16 cellular contexts compared by ENCODE assay signal in genomic region chr13:35489050-35489449, GRCh38. TPM values are rescaled to one million over a fixed set of nuclear protein-coding genes. Genes with fewer than 3 reads are reported as not detected.
"Had no signal": no experiment of that assay in that cellular context is flagged by ENCODE, and none has a peak within 500 bp of the region (broad histone marks: within the 10 kb centered on the region; RNA-seq: fewer than 3 reads in every experiment).

No MANE protein-coding gene starts in this region.

- H3K27me3 Mint-ChIP-seq: activated T-cell treated with anti-CD3 and anti-CD28 coated beads, Interleukin-2, amount 50 U/mL, for 24 hours; naive B cell had no signal

- H3K9me3 Mint-ChIP-seq: endodermal cell had no signal

- H3K36me3 ChIP-seq: left ventricle myocardium inferior, thoracic aorta, WERI-Rb-1 had no signal

- H3K4me1 ChIP-seq: left ventricle myocardium inferior, parathyroid adenoma had no signal

- H3K79me2 ChIP-seq: parathyroid adenoma had no signal

- H3K4me3 ChIP-seq: left ventricle myocardium inferior, thoracic aorta had no signal

- H3K27ac ChIP-seq: left ventricle myocardium inferior, parathyroid adenoma, thoracic aorta, WERI-Rb-1 had no signal

- H3K9ac ChIP-seq: parathyroid adenoma had no signal

- H3K9me3 ChIP-seq: thoracic aorta had no signal

- H3K36me3 Mint-ChIP-seq: stimulated activated effector memory CD8-positive, alpha-beta T cell treated with anti-CD3 and anti-CD28 coated beads, Interleukin-12 subunit alpha, Interleukin-12 subunit beta, amount 100 ng/mL, for 72 hours had no signal

- H3K4me1 Mint-ChIP-seq: naive B cell; stimulated activated effector memory CD8-positive, alpha-beta T cell treated with anti-CD3 and anti-CD28 coated beads, Interleukin-12 subunit alpha, Interleukin-12 subunit beta, amount 100 ng/mL, for 72 hours had no signal

- ATAC-seq: stimulated activated effector memory CD8-positive, alpha-beta T cell treated with anti-CD3 and anti-CD28 coated beads, Interleukin-12 subunit alpha, Interleukin-12 subunit beta, amount 100 ng/mL, for 72 hours had no signal

- DNase-seq: activated CD4-positive, alpha-beta T cell treated with anti-CD3 and anti-CD28 coated beads, Interleukin-2, amount 50 U/mL, for 48 hours; activated naive CD4-positive, alpha-beta T cell treated with anti-CD3 and anti-CD28 coated beads, Interleukin-2, amount 50 U/mL, for 16 hours; activated T-cell treated with anti-CD3 and anti-CD28 coated beads, Interleukin-2, amount 50 U/mL, for 24 hours; endodermal cell; erythroblast; hippocampal formation; kidney; left ventricle myocardium inferior; naive B cell; stimulated activated CD4-positive, alpha-beta T cell treated with anti-CD3 and anti-CD28 coated beads, Interleukin-12 subunit alpha, Interleukin-12 subunit beta, amount 100 ng/mL, for 4 hours; WERI-Rb-1 had no signal

- H3K27ac Mint-ChIP-seq: activated T-cell treated with anti-CD3 and anti-CD28 coated beads, Interleukin-2, amount 50 U/mL, for 24 hours; endodermal cell; naive B cell; stimulated activated effector memory CD8-positive, alpha-beta T cell treated with anti-CD3 and anti-CD28 coated beads, Interleukin-12 subunit alpha, Interleukin-12 subunit beta, amount 100 ng/mL, for 72 hours had no signal

- H2AFZ ChIP-seq: parathyroid adenoma had no signal

- H3K4me3 Mint-ChIP-seq: activated T-cell treated with anti-CD3 and anti-CD28 coated beads, Interleukin-2, amount 50 U/mL, for 24 hours; endodermal cell; naive B cell; stimulated activated effector memory CD8-positive, alpha-beta T cell treated with anti-CD3 and anti-CD28 coated beads, Interleukin-12 subunit alpha, Interleukin-12 subunit beta, amount 100 ng/mL, for 72 hours had no signal

RNA-seq across cellular contexts. Expression of gene MAB21L1, which starts 12.6 kb away (rescaled TPM):
- total RNA-seq: dermis microvascular lymphatic vessel endothelial cell, mononuclear cell had no signal
